In the genomic region with DNA sequence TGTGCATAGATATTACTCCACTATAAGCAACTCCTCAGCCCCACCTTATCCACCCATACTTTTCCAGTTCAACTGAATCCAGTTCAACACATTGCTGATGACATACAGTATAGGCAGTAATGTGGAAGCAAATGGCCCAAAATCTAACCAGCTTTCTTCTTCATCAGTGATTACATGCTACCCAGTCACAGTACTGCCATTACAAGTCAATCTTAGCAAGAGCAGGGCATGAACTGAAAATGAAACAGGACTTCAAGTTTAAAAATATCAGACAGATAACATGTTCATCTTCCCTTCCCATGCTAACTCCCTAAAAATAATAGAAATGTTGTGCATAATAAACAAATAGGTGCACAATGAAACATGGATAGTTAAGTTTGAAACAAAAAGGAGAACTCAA, we compare ENCODE assay signal across 24 cellular contexts. TPM values are rescaled to one million over a fixed set of nuclear protein-coding genes. Genes with fewer than 3 reads are reported as not detected.
DNase-seq lines count a peak whose midpoint lies in the region; ATAC-seq, FAIRE-seq and TF ChIP-seq lines count a peak whose summit lies in the region.
"Had no signal": no experiment of that assay in that cellular context is flagged by ENCODE, and none has a peak within 500 bp of the region (broad histone marks: within the 10 kb centered on the region; RNA-seq: fewer than 3 reads in every experiment).

No MANE protein-coding gene starts in this region.

- H3K79me2 ChIP-seq in DOHH2 (ENCODE audit: control insufficient read depth, low read length): no peaks in the 10 kb centered on the region
- H3K79me2 ChIP-seq in GM12878 (ENCODE audit: control insufficient read depth, insufficient read depth, low read length): peaks cover 42% of the 10 kb centered on the region

- TF ChIP-seq CTCF in DOHH2 (IDR thresholded peaks at IDR 0.05; ENCODE audit: low read depth, low read length, poor library complexity, severe bottlenecking): no peak
- no peak for TF ChIP-seq CTCF in GM12878 (IDR thresholded peaks at IDR 0.05 in 2 of 3, conservative IDR thresholded peaks at IDR 0.05 in 1 of 3; ENCODE audit: control insufficient read depth in 2 of 3, extremely low read depth in 1 of 3, insufficient read depth in 1 of 3, low read depth in 3 of 3, low read length in 3 of 3)

- DNase-seq in GM12878 (ENCODE audit: low read depth, low spot score): no peak
- no peak for DNase-seq in HuH-7 (ENCODE audit: low spot score)
- no peak for DNase-seq in HK-2 (ENCODE audit: unreplicated experiment)
- DNase-seq: 8988T; ACHN; BE2C; CD8-positive, alpha-beta memory T cell; DMS 273 treated with DMSO at 0.1 percent for 48 hours; DMS79; GF-D8; NCI-H1105 treated with DMSO at 0.1 percent for 48 hours; NCI-H146; NCI-H1930; NCI-H2107; NCI-H446 treated with DMSO at 0.1 percent for 48 hours; NCI-H526; Peyer's patch; SHP77 treated with DMSO at 0.1 percent for 48 hours had no signal

- CTCF ChIA-PET in GM12878 (lab: Yijun Ruan, JAX): interaction anchor here (1.0 kb wide), 1 partner anchor 40 kb away, joined by 3 read pairs; no protein-coding TSS in a partner anchor

- ATAC-seq in GM18867 (IDR thresholded peaks at IDR 0.05; ENCODE audit: unreplicated experiment) (peak; percentile 45), HG03280 (IDR thresholded peaks at IDR 0.05; ENCODE audit: unreplicated experiment) (peak; percentile 50), GM12878 (peak; percentile 60), GM19397 (IDR thresholded peaks at IDR 0.05; ENCODE audit: unreplicated experiment) (no peak)
- ATAC-seq: HCT116 had no signal

- no TSS peak for BruUV-seq in GM12878 (replicated peaks; lab: Mats Ljungman, UMichigan)

- no peaks in the 10 kb centered on the region for H3K27me3 ChIP-seq in DOHH2 (ENCODE audit: control insufficient read depth, low read length)
- H3K27me3 ChIP-seq in GM12878 (replicated peaks in 1 of 2; ENCODE audit: control insufficient read depth in 2 of 2, insufficient read depth in 2 of 2, low read length in 1 of 2): no peaks in the 10 kb centered on the region
- H3K27me3 ChIP-seq: BE2C, Peyer's patch had no signal

- RAD21 ChIA-PET in GM12878 (lab: Charles Lee; ENCODE audit: unreplicated experiment): no interaction called here

- TF ChIP-seq EP300 in GM12878 (IDR thresholded peaks at IDR 0.05; ENCODE audit: borderline replicate concordance in 1 of 2, control insufficient read depth in 1 of 2, low read depth in 2 of 2, low read length in 2 of 2): no peak

- TF ChIP-seq RAD21 in GM12878 (IDR thresholded peaks at IDR 0.05; ENCODE audit: insufficient read depth, low read depth, low read length): no peak

- TF ChIP-seq POLR2A in GM12878 (IDR thresholded peaks at IDR 0.05; ENCODE audit: low read depth, low read length): no peak

- no peaks in the 10 kb centered on the region for H4K20me1 ChIP-seq in DOHH2 (ENCODE audit: control insufficient read depth, insufficient read depth, low read depth, low read length)
- no peaks in the 10 kb centered on the region for H4K20me1 ChIP-seq in GM12878 (ENCODE audit: control insufficient read depth, insufficient read depth)

- in situ Hi-C loops in GM12878 (cut with MboI): no loop called here

- H3K4me3 ChIP-seq in DOHH2 (ENCODE audit: low read length) (no peak overlapping the region), GM12878 (0 out of 2 replicates have a peak overlapping the region, but pooled peaks have one; percentile 24)
- H3K4me3 ChIP-seq: Peyer's patch had no signal

- POLR2A ChIA-PET in GM12878 (lab: Charles Lee): interaction anchor here (0.5 kb wide), 1 partner anchor 58 kb away, joined by 4 read pairs; no protein-coding TSS in a partner anchor

- FAIRE-seq in GM12878 (lab: Jason Lieb, UNC): peak; percentile 88

- intact Hi-C loops in GM12878 (cut with micrococcal nuclease; ENCODE audit: unreplicated experiment): no loop called here

- no peak overlapping the region for H3K9ac ChIP-seq in GM12878 (ENCODE audit: control insufficient read depth, insufficient read depth, low read length)

- SMC1A ChIA-PET in GM12878 (lab: Charles Lee; ENCODE audit: uncharacterized antibody, unreplicated experiment): interaction anchor here (1.6 kb wide), 1 partner anchor 21 kb away, joined by 6 read pairs; no protein-coding TSS in a partner anchor

- 0 out of 2 replicates have a peak overlapping the region, but pooled peaks have one; percentile 4 for H3K4me2 ChIP-seq in DOHH2 (ENCODE audit: low read length)
- H3K4me2 ChIP-seq in GM12878 (ENCODE audit: control insufficient read depth, insufficient read depth): peak overlapping the region; percentile 59

- peak overlapping the region; percentile 26 for H2AFZ ChIP-seq in GM12878 (ENCODE audit: control insufficient read depth, low read depth, low read length)

- H3K27ac ChIP-seq in DOHH2 (ENCODE audit: low read depth, low read length) (no peak overlapping the region), GM12878 (ENCODE audit: control insufficient read depth, insufficient read depth) (peak overlapping the region; percentile 61)
- H3K27ac ChIP-seq: Peyer's patch had no signal

- no peaks in the 10 kb centered on the region for H3K9me2 ChIP-seq in DOHH2 (replicated peaks; ENCODE audit: control insufficient read depth, low read length)

- H3F3A ChIP-seq in DOHH2 (ENCODE audit: control insufficient read depth, insufficient read depth): peaks cover 5% of the 10 kb centered on the region

- H3K9me3 ChIP-seq in DOHH2 (ENCODE audit: control insufficient read depth, insufficient read depth, low read length) (no peaks in the 10 kb centered on the region), GM12878 (replicated peaks; ENCODE audit: control insufficient read depth, insufficient read depth, low read length) (peaks cover 4% of the 10 kb centered on the region; the same call in 2 of the 3 replicates)
- H3K9me3 ChIP-seq: BE2C, Peyer's patch had no signal

- peaks cover 24% of the 10 kb centered on the region for H3K4me1 ChIP-seq in DOHH2 (ENCODE audit: control insufficient read depth, low read length)
- peaks cover 18% of the 10 kb centered on the region for H3K4me1 ChIP-seq in GM12878 (ENCODE audit: control insufficient read depth, insufficient read depth, low read length)
- H3K4me1 ChIP-seq: BE2C, Peyer's patch had no signal

- H3K36me3 ChIP-seq in DOHH2 (ENCODE audit: control insufficient read depth, low read length) (no peaks in the 10 kb centered on the region), GM12878 (ENCODE audit: control insufficient read depth in 2 of 2, insufficient read depth in 2 of 2, low read length in 1 of 2) (no peaks in the 10 kb centered on the region)
- H3K36me3 ChIP-seq: BE2C, Peyer's patch had no signal

RNA-seq across cellular contexts. Expression of a gene that starts 19.2 kb away (rescaled TPM):
- 8.4 and 8.8 TPM in 2 replicates for total RNA-seq in GM12878 (2013; cell fraction: nucleolus; rRNA removed)
- total RNA-seq in GM12878 (2014; rRNA removed) (8.2 and 8.9 TPM in 2 replicates), GM12878 (2014; rRNA removed; fragmentation: Illumina TruSeq; extraction: Trizol) (12.9 and 13.6 TPM in 2 replicates), GM12878 (2021) (15.6 and 16.5 TPM in 2 replicates)
- 34.4 TPM for polyA plus RNA-seq in GM12878 (2011; ENCODE audit: low read depth)
- polyA plus RNA-seq in GM12878 (2011; rRNA removed) (17.4 and 25.5 TPM in 2 replicates), GM12878 (2014; fragmentation: Illumina TruSeq; extraction: Trizol) (9.8 and 15.3 TPM in 2 replicates), GM12878 (2014; fragmentation: Nextera tagmentation; extraction: Ambion mirVana) (1 to 10 TPM; 4.6 to 4.8 TPM), GM12878 (2014; rRNA removed) (6.3 and 8.1 TPM in 2 replicates), GM12878 (2016; fragmentation: Nextera tagmentation; extraction: Ambion mirVana) (1 to 10 TPM; 5.6 to 8.7 TPM)
- polyA plus RNA-seq in GM12878 (2011; cell fraction: cytosol; rRNA removed): 5.4 and 5.8 TPM in 2 replicates
- 2.7 and 4.2 TPM in 2 replicates for polyA plus RNA-seq in GM12878 (2011; cell fraction: nucleus; rRNA removed)
- polyA plus RNA-seq in GM12878 (2012): 41.1 and 60.7 TPM in 2 replicates
- 7.4 and 12.2 TPM in 2 replicates for polyA minus RNA-seq in GM12878 (2011; rRNA and poly(A)+ RNA removed)
- polyA minus RNA-seq in GM12878 (2011; cell fraction: cytosol; rRNA and poly(A)+ RNA removed): 3.2 and 4.7 TPM in 2 replicates
- 1.2 and 1.4 TPM in 2 replicates for polyA minus RNA-seq in GM12878 (2011; cell fraction: nucleus; rRNA and poly(A)+ RNA removed)
- total RNA-seq: HT-29 had no signal

RNA-seq across cellular contexts. Expression of a gene that starts 40.1 kb away (rescaled TPM):
- 5.5 and 5.9 TPM in 2 replicates for total RNA-seq in GM12878 (2013; cell fraction: nucleolus; rRNA removed)
- 0.33 and 0.90 TPM in 2 replicates for total RNA-seq in GM12878 (2014; rRNA removed)
- 0.36 and 0.74 TPM in 2 replicates for total RNA-seq in GM12878 (2014; rRNA removed; fragmentation: Illumina TruSeq; extraction: Trizol)
- total RNA-seq in GM12878 (2021): 0.72 and 0.93 TPM in 2 replicates
- 0.92 TPM for polyA plus RNA-seq in GM12878 (2011; ENCODE audit: low read depth)
- polyA plus RNA-seq in GM12878 (2011; rRNA removed): 0.41 and 0.48 TPM in 2 replicates
- 0.27 and 0.52 TPM in 2 replicates for polyA plus RNA-seq in GM12878 (2011; cell fraction: cytosol; rRNA removed)
- polyA plus RNA-seq in GM12878 (2011; cell fraction: nucleus; rRNA removed): 0.80 and 0.91 TPM in 2 replicates
- 1.8 and 2.2 TPM in 2 replicates for polyA plus RNA-seq in GM12878 (2012)
- 0.26 and 0.97 TPM in 2 replicates for polyA plus RNA-seq in GM12878 (2014; fragmentation: Illumina TruSeq; extraction: Trizol)
- polyA plus RNA-seq in GM12878 (2014; fragmentation: Nextera tagmentation; extraction: Ambion mirVana): under 1 TPM; 0.03 to 0.09 TPM
- polyA plus RNA-seq in GM12878 (2014; rRNA removed): 0.34 and 0.42 TPM in 2 replicates
- polyA plus RNA-seq in GM12878 (2016; fragmentation: Nextera tagmentation; extraction: Ambion mirVana): under 1 TPM; 0.24 to 0.60 TPM
- 0.41 and 1.2 TPM in 2 replicates for polyA minus RNA-seq in GM12878 (2011; rRNA and poly(A)+ RNA removed)
- polyA minus RNA-seq in GM12878 (2011; cell fraction: cytosol; rRNA and poly(A)+ RNA removed): not detected in 2 replicates
- 0.10 and 0.24 TPM in 2 replicates for polyA minus RNA-seq in GM12878 (2011; cell fraction: nucleus; rRNA and poly(A)+ RNA removed)
- total RNA-seq: HT-29 had no signal

RNA-seq across cellular contexts. Expression of a gene that starts 40.3 kb away (rescaled TPM):
- 36.7 and 38.5 TPM in 2 replicates for total RNA-seq in GM12878 (2013; cell fraction: nucleolus; rRNA removed)
- total RNA-seq in GM12878 (2014; rRNA removed) (90.6 and 96.0 TPM in 2 replicates), GM12878 (2014; rRNA removed; fragmentation: Illumina TruSeq; extraction: Trizol) (110 and 114 TPM in 2 replicates), GM12878 (2021) (84.3 and 85.9 TPM in 2 replicates)
- 65.5 TPM for polyA plus RNA-seq in GM12878 (2011; ENCODE audit: low read depth)
- polyA plus RNA-seq in GM12878 (2011; rRNA removed) (89.5 and 129 TPM in 2 replicates), GM12878 (2014; fragmentation: Illumina TruSeq; extraction: Trizol) (120 and 151 TPM in 2 replicates), GM12878 (2014; fragmentation: Nextera tagmentation; extraction: Ambion mirVana) (10 to 100 TPM; 48.7 to 69.1 TPM), GM12878 (2014; rRNA removed) (68.5 and 76.8 TPM in 2 replicates), GM12878 (2016; fragmentation: Nextera tagmentation; extraction: Ambion mirVana) (100 to 1,000 TPM; 129 to 131 TPM)
- 43.6 and 46.9 TPM in 2 replicates for polyA plus RNA-seq in GM12878 (2011; cell fraction: cytosol; rRNA removed)
- 22.2 and 24.3 TPM in 2 replicates for polyA plus RNA-seq in GM12878 (2011; cell fraction: nucleus; rRNA removed)
- 84.3 and 96.2 TPM in 2 replicates for polyA plus RNA-seq in GM12878 (2012)
- polyA minus RNA-seq in GM12878 (2011; rRNA and poly(A)+ RNA removed): 59.3 and 75.9 TPM in 2 replicates
- polyA minus RNA-seq in GM12878 (2011; cell fraction: cytosol; rRNA and poly(A)+ RNA removed): 25.3 and 30.1 TPM in 2 replicates
- 11.0 and 17.1 TPM in 2 replicates for polyA minus RNA-seq in GM12878 (2011; cell fraction: nucleus; rRNA and poly(A)+ RNA removed)
